ENCODE assay signal across 1 cellular context in genomic region chr6:121124600-121124999, GRCh38.
A peak's percentile ranks its signal among the peaks of the same experiment; 100 is the strongest.
TF ChIP-seq lines count a peak whose summit lies in the region.

No MANE protein-coding gene starts in this region.

TF ChIP-seq in HEK293, 187 proteins besides CTCF, POLR2A, EP300 and RAD21 (continued from another document):
- no peak for TF ChIP-seq ZNF449 (tag by site-specific recombination; IDR thresholded peaks at IDR 0.05)
- TF ChIP-seq ZNF692 (tag by site-specific recombination; IDR thresholded peaks at IDR 0.05): no peak
- no peak for TF ChIP-seq ZBTB11 (tag by site-specific recombination; conservative IDR thresholded peaks at IDR 0.05; ENCODE audit: low read depth)
- peak; percentile 32 for TF ChIP-seq SETDB1 (IDR thresholded peaks at IDR 0.05; ENCODE audit: insufficient read length, low read length)
- no peak for TF ChIP-seq TCF7L2 (IDR thresholded peaks at IDR 0.05; ENCODE audit: borderline replicate concordance, low read depth, low read length)
